In genomic region chr16:7140899-7141298, GRCh38 we compare ENCODE assay signal across 15 cellular contexts.
A peak's percentile ranks its signal among the peaks of the same experiment; 100 is the strongest.
DNase-seq lines count a peak whose midpoint lies in the region; ATAC-seq, FAIRE-seq and TF ChIP-seq lines count a peak whose summit lies in the region.
"Had no signal": no experiment of that assay in that cellular context is flagged by ENCODE, and none has a peak within 500 bp of the region (broad histone marks: within the 10 kb centered on the region; RNA-seq: fewer than 3 reads in every experiment).

No MANE protein-coding gene starts in this region.

- H3K27me3 ChIP-seq in K562 (ENCODE audit: control insufficient read depth in 2 of 2, insufficient read depth in 2 of 2, low read length in 2 of 2) (no peaks in the 10 kb centered on the region), kidney epithelial cell (ENCODE audit: control insufficient read depth, insufficient read depth, low read length) (no peaks in the 10 kb centered on the region), uterus (no peaks in the 10 kb centered on the region)
- H3K27me3 ChIP-seq: BLaER1 had no signal

- no peak overlapping the region for H3K9ac ChIP-seq in K562 (ENCODE audit: insufficient read depth in 1 of 2, low read depth in 2 of 2, low read length in 2 of 2)
- H3K9ac ChIP-seq: BLaER1 had no signal

- CTCF ChIA-PET in K562 (lab: Yijun Ruan, JAX; ENCODE audit: low intra/inter-chr PET ratio): no interaction called here

- H3K9me1 ChIP-seq in K562 (ENCODE audit: control insufficient read depth, insufficient read depth, low read length): no peaks in the 10 kb centered on the region

- FAIRE-seq in K562 (lab: Jason Lieb, UNC): no peak
- no peak for FAIRE-seq in urothelium cell line (lab: Jason Lieb, UNC)

- TF ChIP-seq POLR2A in NB4 (IDR thresholded peaks at IDR 0.05; ENCODE audit: extremely low read depth, insufficient read length) (no peak), K562 (conservative IDR thresholded peaks at IDR 0.05) (no peak), uterus (IDR thresholded peaks at IDR 0.05) (no peak)

- H3K4me3 ChIP-seq in NB4 (ENCODE audit: low read depth, low read length) (no peak overlapping the region), K562 (no peak overlapping the region), kidney epithelial cell (ENCODE audit: low read depth, low read length) (no peak overlapping the region), uterus (no peak overlapping the region)
- H3K4me3 ChIP-seq: BLaER1 had no signal

- intact Hi-C loops in K562 (cut with micrococcal nuclease): no loop called here
- intact Hi-C loops in uterus (cut with DNase I; ENCODE audit: low total_unique reads): no loop called here

- in situ Hi-C loops in K562 (cut with MboI): no loop called here

- H2AFZ ChIP-seq in K562 (ENCODE audit: low read depth, low read length): no peak overlapping the region

- H3K4me1 ChIP-seq in K562 (replicated peaks in 1 of 2; ENCODE audit: control insufficient read depth in 2 of 2, insufficient read depth in 2 of 2, low read length in 2 of 2): no peaks in the 10 kb centered on the region
- H3K4me1 ChIP-seq in uterus: no peaks in the 10 kb centered on the region
- H3K4me1 ChIP-seq: BLaER1 had no signal

- ATAC-seq in K562: no peak

- peak; percentile 1 for DNase-seq in NB4 (ENCODE audit: low read depth)
- peak in 1 of 4 experiments; percentile 5 for DNase-seq in K562 (ENCODE audit: extremely low read depth in 1 of 4, low spot score in 3 of 4)
- peak; percentile 0 for DNase-seq in kidney epithelial cell (ENCODE audit: low read depth)
- DNase-seq in urothelium cell line (ENCODE audit: low spot score): peak; percentile 80
- no peak for DNase-seq in GDM1 (lab: John Stamatoyannopoulos, UW)
- no peak for DNase-seq in uterus
- DNase-seq in NCI-H1105 (lab: John Stamatoyannopoulos, UW): no peak
- DNase-seq: CD8-positive, alpha-beta memory T cell; EL; H7; NCI-H146; NCI-H2227 treated with DMSO at 0.1 percent for 48 hours; NCI-H526; Right ventricle myocardium superior had no signal

- TF ChIP-seq CTCF in NB4 (IDR thresholded peaks at IDR 0.05; ENCODE audit: low read depth, low read length) (no peak), K562 (IDR thresholded peaks at IDR 0.05 in 2 of 3, conservative IDR thresholded peaks at IDR 0.05 in 1 of 3; ENCODE audit: insufficient read depth in 2 of 3, low read depth in 1 of 3, low read length in 3 of 3) (no peak), kidney epithelial cell (IDR thresholded peaks at IDR 0.05; ENCODE audit: insufficient read depth, low read length, poor library complexity, severe bottlenecking) (no peak), uterus (IDR thresholded peaks at IDR 0.05) (no peak)

- WGBS in K562 (ENCODE audit: insufficient coverage, low coverage, missing lambda C conversion rate): 0% methylated on average over 5 of the region's 5 CpGs

- no peaks in the 10 kb centered on the region for H3K79me2 ChIP-seq in K562 (ENCODE audit: control insufficient read depth, insufficient read depth, low read length)

- H3K4me2 ChIP-seq in K562 (ENCODE audit: insufficient read depth, low read length): no peak overlapping the region
- H3K4me2 ChIP-seq: BLaER1 had no signal

- POLR2A ChIA-PET in K562 (lab: Yijun Ruan, JAX): no interaction called here

- TF ChIP-seq EP300 in K562 (IDR thresholded peaks at IDR 0.05; ENCODE audit: low read length): no peak

- TF ChIP-seq RAD21 in K562 (CRISPR knock-in tag; conservative IDR thresholded peaks at IDR 0.05 in 1 of 2, IDR thresholded peaks at IDR 0.05 in 1 of 2): no peak

- H3K36me3 ChIP-seq in K562 (ENCODE audit: control insufficient read depth, insufficient read depth, low read length) (no peaks in the 10 kb centered on the region), kidney epithelial cell (ENCODE audit: control insufficient read depth, insufficient read depth, low read length) (no peaks in the 10 kb centered on the region), uterus (no peaks in the 10 kb centered on the region)
- H3K36me3 ChIP-seq: BLaER1 had no signal

- no peaks in the 10 kb centered on the region for H4K20me1 ChIP-seq in K562 (replicated peaks; ENCODE audit: control insufficient read depth, insufficient read depth, low read length)
- H4K20me1 ChIP-seq: BLaER1 had no signal

- no TSS peak for BruUV-seq in K562 (replicated peaks; lab: Mats Ljungman, UMichigan)

- no peak overlapping the region for H3K27ac ChIP-seq in K562 (ENCODE audit: extremely low read depth, low read depth, low read length)
- H3K27ac ChIP-seq in uterus: no peak overlapping the region
- H3K27ac ChIP-seq: BLaER1 had no signal

- no peaks in the 10 kb centered on the region for H3K9me3 ChIP-seq in K562 (replicated peaks; ENCODE audit: control insufficient read depth, insufficient read depth, low read depth, low read length)
- H3K9me3 ChIP-seq in uterus: no peaks in the 10 kb centered on the region
- H3K9me3 ChIP-seq: BLaER1 had no signal

TF ChIP-seq in K562, 482 proteins besides CTCF, POLR2A, EP300 and RAD21:
- no peak for TF ChIP-seq HES1 (IDR thresholded peaks at IDR 0.05; ENCODE audit: low read depth)
- TF ChIP-seq JUND (IDR thresholded peaks at IDR 0.05; ENCODE audit: borderline replicate concordance, low read depth, low read length): 0 out of 2 replicates have a peak, but pooled peaks have one; percentile 23
- peak; percentile 12; the same call in 1 of the 3 replicates for TF ChIP-seq JUND (tag; IDR thresholded peaks at IDR 0.05; ENCODE audit: borderline replicate concordance, low read depth, low read length)
- TF ChIP-seq FOSL1 (tag; conservative IDR thresholded peaks at IDR 0.05): peak; percentile 33; the same call in 1 of the 2 replicates
- no peak for TF ChIP-seq GTF2E2 (tag; IDR thresholded peaks at IDR 0.05)
- peak; percentile 27; the same call in 1 of the 2 replicates for TF ChIP-seq ATF3 (IDR thresholded peaks at IDR 0.05)
- no peak for TF ChIP-seq ATF3 (CRISPR knock-in tag; conservative IDR thresholded peaks at IDR 0.05)

Comparison
In these comparisons a context has a peak if more than half of its experiments do, and no peak if none do; other contexts are left out.
1. DNase-seq: peak in NB4 (single experiment), kidney epithelial cell (single experiment) and urothelium cell line (single experiment); none in GDM1 (single experiment), uterus (0 of 2) and NCI-H1105 (single experiment).